In genomic region chr10:103493362-103493871, GRCh38 we compare ENCODE assay signal across 1 cellular context.
TF ChIP-seq lines count a peak whose summit lies in the region.

NEURL1 (plus strand) TSS chr10:103493705; CDS start chr10:103494388, 683 bp downstream.

TF ChIP-seq in H1, 55 proteins besides CTCF, POLR2A, EP300 and RAD21 (continued from another document):
- TF ChIP-seq CBX5 (IDR thresholded peaks at IDR 0.05; ENCODE audit: low read depth, low read length) (no peak), EGR1 (IDR thresholded peaks at IDR 0.05; ENCODE audit: borderline replicate concordance, low read depth, low read length) (peak; percentile 93), JUN (IDR thresholded peaks at IDR 0.05; ENCODE audit: low read depth, low read length) (no peak), CTBP2 (IDR thresholded peaks at IDR 0.05; ENCODE audit: borderline replicate concordance, insufficient read depth, insufficient read length, low read length) (peak; percentile 7), NRF1 (IDR thresholded peaks at IDR 0.05; ENCODE audit: low read depth, low read length) (0 out of 2 replicates have a peak, but pooled peaks have one; percentile 10), CREB1 (IDR thresholded peaks at IDR 0.05) (0 out of 2 replicates have a peak, but pooled peaks have one; percentile 19), BCL11A (IDR thresholded peaks at IDR 0.05; ENCODE audit: low read depth in 2 of 2, low read length in 2 of 2) (no peak), SIN3A (conservative IDR thresholded peaks at IDR 0.05 in 1 of 2, IDR thresholded peaks at IDR 0.05 in 1 of 2; ENCODE audit: low read depth in 1 of 2, low read length in 2 of 2) (peak; percentile 57 to 76; a peak in 1 of 4 replicates), CBX8 (IDR thresholded peaks at IDR 0.05; ENCODE audit: borderline replicate concordance, low read depth, low read length) (no peak), TBP (IDR thresholded peaks at IDR 0.05; ENCODE audit: low read depth, low read length) (peak; percentile 24; the same call in 1 of the 2 replicates)
- TF ChIP-seq, protein P1, sequence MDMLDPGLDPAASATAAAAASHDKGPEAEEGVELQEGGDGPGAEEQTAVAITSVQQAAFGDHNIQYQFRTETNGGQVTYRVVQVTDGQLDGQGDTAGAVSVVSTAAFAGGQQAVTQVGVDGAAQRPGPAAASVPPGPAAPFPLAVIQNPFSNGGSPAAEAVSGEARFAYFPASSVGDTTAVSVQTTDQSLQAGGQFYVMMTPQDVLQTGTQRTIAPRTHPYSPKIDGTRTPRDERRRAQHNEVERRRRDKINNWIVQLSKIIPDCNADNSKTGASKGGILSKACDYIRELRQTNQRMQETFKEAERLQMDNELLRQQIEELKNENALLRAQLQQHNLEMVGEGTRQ (IDR thresholded peaks at IDR 0.05; ENCODE audit: low read length) = no peak
